Comparison of ENCODE assay signal across 9 cellular contexts in the genomic region with DNA sequence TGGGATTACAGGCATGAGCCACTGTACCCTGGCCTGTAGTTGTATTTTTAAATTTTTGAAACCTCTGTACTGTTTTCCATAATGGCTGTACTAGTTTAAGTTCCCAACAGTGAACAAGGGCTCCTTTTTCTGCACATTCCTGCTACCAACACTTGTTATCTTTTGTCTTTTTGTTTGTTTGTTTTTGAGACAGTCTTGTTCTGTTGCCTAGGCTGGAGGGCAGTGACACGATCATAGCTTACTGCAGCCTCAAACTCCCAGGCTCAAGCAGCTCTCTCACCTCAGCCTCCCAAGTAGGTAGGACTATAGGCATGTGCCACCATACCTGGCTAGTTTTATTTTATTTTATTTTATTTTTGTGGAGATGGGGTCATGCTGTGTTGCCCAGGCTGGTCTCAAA.
"Had no signal": no experiment of that assay in that cellular context is flagged by ENCODE, and none has a peak within 500 bp of the region (broad histone marks: within the 10 kb centered on the region; RNA-seq: fewer than 3 reads in every experiment).

No MANE protein-coding gene starts in this region.

- H3K4me2 ChIP-seq: GM23338 had no signal

- ATAC-seq: GM23338, K562 had no signal

- FAIRE-seq: H1, H54 had no signal

- H3K4me1 Mint-ChIP-seq: GM23338, H9 had no signal

- H2AFZ ChIP-seq: GM23338 had no signal

- H3K27ac ChIP-seq: HL-60 had no signal

- H3K4me3 Mint-ChIP-seq: GM23338, H9, HFFc6 had no signal

- H3K27ac Mint-ChIP-seq: GM23338, H9, HFFc6 had no signal

- H3K4me3 ChIP-seq: GM23338, K562 had no signal

- DNase-seq: H9, HCEC 1CT, HFFc6, IMR-90 had no signal
